Comparison of ENCODE assay signal across 12 cellular contexts in genomic region chr5:67012241-67012640, GRCh38.
DNase-seq lines count a peak whose midpoint lies in the region; ATAC-seq and TF ChIP-seq lines count a peak whose summit lies in the region.
"Had no signal": no experiment of that assay in that cellular context is flagged by ENCODE, and none has a peak within 500 bp of the region (broad histone marks: within the 10 kb centered on the region; RNA-seq: fewer than 3 reads in every experiment).

No MANE protein-coding gene starts in this region.

- H3K4me3 ChIP-seq in RWPE2 (ENCODE audit: severe bottlenecking) = no peak overlapping the region
- no peak overlapping the region for H3K4me3 ChIP-seq in esophagus muscularis mucosa
- no peak overlapping the region for H3K4me3 ChIP-seq in smooth muscle cell
- H3K4me3 ChIP-seq in ovary = no peak overlapping the region

- no peak for DNase-seq in activated CD4-positive, CD25-positive, alpha-beta regulatory T cell treated with anti-CD3 and anti-CD28 coated beads, Interleukin-2, amount 50 U/mL, for 72 hours
- no peak for DNase-seq in RWPE2 (ENCODE audit: low spot score)
- no peak for DNase-seq in esophagus muscularis mucosa (ENCODE audit: extremely low spot score)
- no peak for DNase-seq in smooth muscle cell (lab: John Stamatoyannopoulos, UW; ENCODE audit: unreplicated experiment)
- no peak for DNase-seq in caudate nucleus (lab: John Stamatoyannopoulos, UW)
- no peak for DNase-seq in amniotic stem cell (lab: John Stamatoyannopoulos, UW)
- DNase-seq in ovary = no peak
- DNase-seq: activated effector memory CD4-positive, alpha-beta T cell treated with anti-CD3 and anti-CD28 coated beads, Interleukin-2, amount 50 U/mL, for 16 hours; DMS 273 treated with DMSO at 0.1 percent for 48 hours; NCI-H2171 treated with DMSO at 0.1 percent for 48 hours; occipital lobe had no signal

- peaks cover 3% of the 10 kb centered on the region; the same call in 1 of the 2 replicates for H3K36me3 ChIP-seq in RWPE2 (ENCODE audit: low read depth)
- H3K36me3 ChIP-seq in esophagus muscularis mucosa = no peaks in the 10 kb centered on the region
- no peaks in the 10 kb centered on the region for H3K36me3 ChIP-seq in smooth muscle cell (ENCODE audit: low read depth)
- no peaks in the 10 kb centered on the region for H3K36me3 ChIP-seq in ovary

- no peak for TF ChIP-seq EP300 in esophagus muscularis mucosa (IDR thresholded peaks at IDR 0.05)
- no peak for TF ChIP-seq EP300 in ovary (IDR thresholded peaks at IDR 0.05)

- H3K9ac ChIP-seq in smooth muscle cell (ENCODE audit: low read depth) = peak overlapping the region; percentile 61

- TF ChIP-seq POLR2A in esophagus muscularis mucosa (IDR thresholded peaks at IDR 0.05; ENCODE audit: low read depth) = no peak
- no peak for TF ChIP-seq POLR2A in ovary (IDR thresholded peaks at IDR 0.05)

- intact Hi-C loops in esophagus muscularis mucosa (cut with DNase I) = loop anchor here (10.0 kb wide), 1 partner anchor 1213 kb away; no protein-coding TSS in a partner anchor
- intact Hi-C loops in ovary (cut with DNase I) = no loop called here

- H3K27ac ChIP-seq in RWPE2 (ENCODE audit: poor library complexity, severe bottlenecking) (peak overlapping the region; percentile 99), esophagus muscularis mucosa (replicated peaks in 1 of 4) (peak overlapping the region; percentile 67 to 82 (median 72)), smooth muscle cell (ENCODE audit: low read depth) (peak overlapping the region; percentile 93), caudate nucleus (ENCODE audit: low read depth, low read length) (no peak overlapping the region), ovary (no peak overlapping the region)

- H4K20me1 ChIP-seq in smooth muscle cell (ENCODE audit: low read depth) = no peaks in the 10 kb centered on the region

- TF ChIP-seq CTCF in RWPE2 (IDR thresholded peaks at IDR 0.05; ENCODE audit: poor library complexity, severe bottlenecking) (no peak), esophagus muscularis mucosa (IDR thresholded peaks at IDR 0.05) (no peak), smooth muscle cell (IDR thresholded peaks at IDR 0.05; ENCODE audit: borderline replicate concordance, insufficient read depth, poor library complexity, severe bottlenecking) (no peak), ovary (IDR thresholded peaks at IDR 0.05) (no peak)

- H3K4me1 ChIP-seq in RWPE2 (ENCODE audit: insufficient read depth, poor library complexity, severe bottlenecking) (peaks cover 94% of the 10 kb centered on the region), esophagus muscularis mucosa (peaks cover 65 to 89% (median 72%) of the 10 kb centered on the region in 4 donors), smooth muscle cell (ENCODE audit: low read depth) (peaks cover 20% of the 10 kb centered on the region), ovary (ENCODE audit: insufficient read depth) (peaks cover 9% of the 10 kb centered on the region)

- peak; percentile 92 to 93 for ATAC-seq in activated CD4-positive, CD25-positive, alpha-beta regulatory T cell treated with anti-CD3 and anti-CD28 coated beads, Interleukin-2, amount 50 U/mL, for 24 hours
- peak; percentile 39 for ATAC-seq in RWPE2 (ENCODE audit: low read depth)

- H3K9me3 ChIP-seq in RWPE2 (ENCODE audit: severe bottlenecking) = no peaks in the 10 kb centered on the region
- H3K9me3 ChIP-seq in esophagus muscularis mucosa = no peaks in the 10 kb centered on the region
- H3K9me3 ChIP-seq in smooth muscle cell (replicated peaks; ENCODE audit: low read depth) = no peaks in the 10 kb centered on the region
- no peaks in the 10 kb centered on the region for H3K9me3 ChIP-seq in ovary

- H2AFZ ChIP-seq in smooth muscle cell (ENCODE audit: low read depth) = no peak overlapping the region

- H3F3A ChIP-seq in smooth muscle cell (ENCODE audit: low read depth) = peaks cover 5% of the 10 kb centered on the region

- H3K4me2 ChIP-seq in smooth muscle cell = peak overlapping the region; percentile 75

- H3K27me3 ChIP-seq in RWPE2 (ENCODE audit: insufficient read depth, poor library complexity, severe bottlenecking) (no peaks in the 10 kb centered on the region), esophagus muscularis mucosa (no peaks in the 10 kb centered on the region), smooth muscle cell (ENCODE audit: low read depth) (no peaks in the 10 kb centered on the region), ovary (no peaks in the 10 kb centered on the region)

- WGBS in esophagus muscularis mucosa = 76% methylated on average over 1 of the region's 1 CpG
- WGBS in smooth muscle cell (ENCODE audit: low lambda C conversion rate) = 86% methylated on average over 1 of the region's 1 CpG
- WGBS in ovary, 3 donors = 97 to 100% (median 98%) methylated on average over 1 of the region's 1 CpG

- H3K79me2 ChIP-seq in smooth muscle cell (ENCODE audit: low read depth) = peaks cover 29% of the 10 kb centered on the region

Comparison
In these comparisons a context has a peak if more than half of its experiments do, and no peak if none do; other contexts are left out.
1. H3K27ac ChIP-seq: peak in RWPE2 (single experiment), esophagus muscularis mucosa (4 of 4) and smooth muscle cell (single experiment); none in caudate nucleus (single experiment) and ovary (0 of 2).